ENCODE assay signal across 8 cellular contexts in the genomic region with DNA sequence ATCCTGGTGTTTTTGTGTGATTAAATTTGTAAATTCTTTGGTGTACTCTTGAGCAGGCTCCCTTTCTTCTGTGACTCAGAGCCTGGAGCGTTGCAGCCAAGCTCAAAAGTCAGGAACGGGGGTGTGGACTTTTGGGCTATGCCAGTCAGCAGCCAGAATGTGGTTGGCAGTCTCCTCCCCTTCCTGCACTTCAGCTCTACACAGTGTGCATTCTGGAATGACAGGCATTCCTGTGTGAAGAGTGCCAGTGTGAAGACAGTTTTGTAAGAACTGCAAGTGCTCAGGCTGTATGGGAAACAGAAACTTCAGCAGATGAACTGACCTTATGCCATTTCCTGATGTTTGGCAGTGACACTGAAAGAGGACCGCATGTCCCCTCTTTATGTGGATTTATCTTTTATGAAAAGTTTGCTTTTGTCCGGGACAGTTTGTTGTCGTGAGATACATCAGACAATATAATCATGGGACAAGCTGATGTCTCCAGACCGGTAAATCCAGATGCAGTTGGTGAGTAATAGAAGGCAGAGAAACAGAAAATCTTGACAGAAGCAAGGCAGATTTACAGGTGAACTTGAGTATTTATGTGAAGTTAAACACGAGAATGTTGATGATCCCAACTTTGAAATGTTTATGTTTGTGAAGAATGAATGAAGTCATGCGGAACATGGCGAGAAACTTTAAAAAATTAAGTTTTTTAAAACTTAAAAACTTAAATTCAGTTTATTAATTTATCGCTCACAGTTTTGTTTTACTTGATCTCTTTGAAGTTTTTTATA.
DNase-seq lines count a peak whose midpoint lies in the region; ATAC-seq, FAIRE-seq and TF ChIP-seq lines count a peak whose summit lies in the region.

No MANE protein-coding gene starts in this region.

- no peak for FAIRE-seq in A549 (lab: Jason Lieb, UNC)

- TF ChIP-seq CTCF in A549 (IDR thresholded peaks at IDR 0.05) (no peak), astrocyte of the cerebellum (IDR thresholded peaks at IDR 0.05; ENCODE audit: low read depth, low read length, missing control alignments) (no peak)

- DNase-seq in A549 (ENCODE audit: low read depth in 1 of 2, low spot score in 1 of 2) (peak; percentile 64 to 86), NCI-H2107 (lab: John Stamatoyannopoulos, UW) (peak; percentile 67), astrocyte of the cerebellum (ENCODE audit: low read depth) (peak; percentile 94), hepatic stellate cell (ENCODE audit: low spot score) (peak; percentile 82), renal cortical epithelial cell (ENCODE audit: low read depth) (peak; percentile 99), COR-L47 (lab: John Stamatoyannopoulos, UW) (no peak)
- DNase-seq in stimulated activated naive CD4-positive, alpha-beta T cell treated with Interleukin-2 at 50 U/mL for 16 hours (lab: John Stamatoyannopoulos, UW), result no peak

- peak overlapping the region; percentile 73 for H3K4me2 ChIP-seq in A549

- ATAC-seq in A549, result peak; percentile 100

- peaks cover 43% of the 10 kb centered on the region for H3K4me1 ChIP-seq in A549

- H3K4me3 ChIP-seq in A549, result peak overlapping the region; percentile 44
- H3K4me3 ChIP-seq in GM08714 (ENCODE audit: low read length), result peak overlapping the region; percentile 47; the same call in 1 of the 2 replicates
- peak overlapping the region; percentile 31 for H3K4me3 ChIP-seq in astrocyte of the cerebellum (ENCODE audit: low read depth, low read length)

- no peak; the same call in 1 of the 2 replicates for TF ChIP-seq POLR2A in A549 (IDR thresholded peaks at IDR 0.05; ENCODE audit: low read length)

- peak overlapping the region; percentile 71 to 85 for H3K27ac ChIP-seq in A549

- WGBS in A549 (ENCODE audit: missing lambda C conversion rate), result 26% methylated on average over 10 of the region's 10 CpGs

- POLR2A ChIA-PET in A549 (lab: Yijun Ruan, JAX), result interaction anchor here (0.5 to 1.6 kb wide), 5 partner anchors 28 to 202 kb away, joined by 3 to 7 read pairs (median 3); a partner anchor contains a TSS

- H3K9me3 ChIP-seq in A549, result no peaks in the 10 kb centered on the region

- in situ Hi-C loops in astrocyte of the cerebellum (cut with HindIII; ENCODE audit: low sequenced_read_pairs), result no loop called here

- CTCF ChIA-PET in A549 (lab: Yijun Ruan, JAX), result interaction anchor here (0.9 to 3.2 kb wide), 3 partner anchors 29 to 31 kb away, joined by 3 to 10 read pairs (median 3); no protein-coding TSS in a partner anchor

- TF ChIP-seq EP300 in A549 (IDR thresholded peaks at IDR 0.05), result no peak

- no peak for TF ChIP-seq RAD21 in A549 (conservative IDR thresholded peaks at IDR 0.05 in 1 of 2, IDR thresholded peaks at IDR 0.05 in 1 of 2)

TF ChIP-seq in A549, 52 proteins besides CTCF, POLR2A, EP300 and RAD21:
- TF ChIP-seq, protein P1, sequence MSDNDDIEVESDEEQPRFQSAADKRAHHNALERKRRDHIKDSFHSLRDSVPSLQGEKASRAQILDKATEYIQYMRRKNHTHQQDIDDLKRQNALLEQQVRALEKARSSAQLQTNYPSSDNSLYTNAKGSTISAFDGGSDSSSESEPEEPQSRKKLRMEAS (IDR thresholded peaks at IDR 0.05), result peak; percentile 35; the same call in 1 of the 2 replicates
- TF ChIP-seq TFCP2L1 (CRISPR knock-in tag; IDR thresholded peaks at IDR 0.05) (no peak), CEBPB (IDR thresholded peaks at IDR 0.05) (peak in 1 of 2 experiments; percentile 7; a peak in 1 of 4 replicates), MAFK (IDR thresholded peaks at IDR 0.05; ENCODE audit: partially characterized antibody) (peak; percentile 28), FOSL2 (IDR thresholded peaks at IDR 0.05) (no peak), FOSL2 (CRISPR knock-in tag; IDR thresholded peaks at IDR 0.05) (peak; percentile 35), RNF2 (IDR thresholded peaks at IDR 0.05; ENCODE audit: borderline replicate concordance, low read depth) (no peak)
- TF ChIP-seq, protein P2, sequence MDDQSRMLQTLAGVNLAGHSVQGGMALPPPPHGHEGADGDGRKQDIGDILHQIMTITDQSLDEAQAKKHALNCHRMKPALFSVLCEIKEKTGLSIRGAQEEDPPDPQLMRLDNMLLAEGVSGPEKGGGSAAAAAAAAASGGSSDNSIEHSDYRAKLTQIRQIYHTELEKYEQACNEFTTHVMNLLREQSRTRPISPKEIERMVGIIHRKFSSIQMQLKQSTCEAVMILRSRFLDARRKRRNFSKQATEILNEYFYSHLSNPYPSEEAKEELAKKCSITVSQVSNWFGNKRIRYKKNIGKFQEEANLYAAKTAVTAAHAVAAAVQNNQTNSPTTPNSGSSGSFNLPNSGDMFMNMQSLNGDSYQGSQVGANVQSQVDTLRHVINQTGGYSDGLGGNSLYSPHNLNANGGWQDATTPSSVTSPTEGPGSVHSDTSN (IDR thresholded peaks at IDR 0.05), result no peak
- TF ChIP-seq, protein P3, sequence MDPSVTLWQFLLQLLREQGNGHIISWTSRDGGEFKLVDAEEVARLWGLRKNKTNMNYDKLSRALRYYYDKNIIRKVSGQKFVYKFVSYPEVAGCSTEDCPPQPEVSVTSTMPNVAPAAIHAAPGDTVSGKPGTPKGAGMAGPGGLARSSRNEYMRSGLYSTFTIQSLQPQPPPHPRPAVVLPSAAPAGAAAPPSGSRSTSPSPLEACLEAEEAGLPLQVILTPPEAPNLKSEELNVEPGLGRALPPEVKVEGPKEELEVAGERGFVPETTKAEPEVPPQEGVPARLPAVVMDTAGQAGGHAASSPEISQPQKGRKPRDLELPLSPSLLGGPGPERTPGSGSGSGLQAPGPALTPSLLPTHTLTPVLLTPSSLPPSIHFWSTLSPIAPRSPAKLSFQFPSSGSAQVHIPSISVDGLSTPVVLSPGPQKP (IDR thresholded peaks at IDR 0.05; ENCODE audit: low read depth, low read length), result no peak
- TF ChIP-seq, protein P4, sequence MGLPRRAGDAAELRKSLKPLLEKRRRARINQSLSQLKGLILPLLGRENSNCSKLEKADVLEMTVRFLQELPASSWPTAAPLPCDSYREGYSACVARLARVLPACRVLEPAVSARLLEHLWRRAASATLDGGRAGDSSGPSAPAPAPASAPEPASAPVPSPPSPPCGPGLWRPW (IDR thresholded peaks at IDR 0.05), result no peak

Comparison
In these comparisons a context has a peak if more than half of its experiments do, and no peak if none do; other contexts are left out.
1. DNase-seq: peak in A549 (2 of 2), NCI-H2107 (single experiment), astrocyte of the cerebellum (single experiment), hepatic stellate cell (single experiment) and renal cortical epithelial cell (single experiment); none in stimulated activated naive CD4-positive, alpha-beta T cell treated with Interleukin-2 at 50 U/mL for 16 hours (single experiment) and COR-L47 (single experiment).
2. Peak in every context shown above with its lines, with median percentiles within 50 percentile points of each other: H3K4me3 ChIP-seq.